Comparison of ENCODE assay signal across 8 cellular contexts in genomic region chr9:111597852-111598729, GRCh38. TPM values are rescaled to one million over a fixed set of nuclear protein-coding genes. Genes with fewer than 3 reads are reported as not detected.
DNase-seq lines count a peak whose midpoint lies in the region; ATAC-seq and TF ChIP-seq lines count a peak whose summit lies in the region.

No MANE protein-coding gene starts in this region.

- H3K4me3 ChIP-seq in heart left ventricle (peak overlapping the region; percentile 68 to 92 (median 76)), parathyroid adenoma (ENCODE audit: low read depth, low read length) (peak overlapping the region; percentile 57), aorta (ENCODE audit: low read length in 2 of 2) (peak overlapping the region; percentile 62 to 84)

- no peak for TF ChIP-seq POLR2A in heart left ventricle (IDR thresholded peaks at IDR 0.05)

- H3K79me2 ChIP-seq in parathyroid adenoma, result no peaks in the 10 kb centered on the region

- H3K36me3 ChIP-seq in heart left ventricle (peaks cover 0 to 42% (median 32%) of the 10 kb centered on the region in 9 donors), parathyroid adenoma (ENCODE audit: control insufficient read depth, insufficient read depth, low read length) (no peaks in the 10 kb centered on the region), aorta (ENCODE audit: control insufficient read depth in 1 of 2, insufficient read depth in 2 of 2, low read length in 1 of 2) (peaks cover 0 to 2% of the 10 kb centered on the region in 2 donors)

- H3K27ac ChIP-seq in heart left ventricle (peak overlapping the region in 11 of 12 donors; percentile 74 to 93 (median 88)), parathyroid adenoma (peak overlapping the region; percentile 78), aorta (ENCODE audit: low read depth in 1 of 2, low read length in 2 of 2) (no peak overlapping the region)

- H3K9me3 Mint-ChIP-seq in activated naive CD8-positive, alpha-beta T cell (ENCODE audit: low read depth), result no peaks in the 10 kb centered on the region

- H3K36me3 Mint-ChIP-seq in activated naive CD8-positive, alpha-beta T cell, result no peaks in the 10 kb centered on the region

- no peaks in the 10 kb centered on the region for H3K27me3 ChIP-seq in heart left ventricle
- H3K27me3 ChIP-seq in parathyroid adenoma (ENCODE audit: control insufficient read depth, insufficient read depth, low read length), result no peaks in the 10 kb centered on the region
- H3K27me3 ChIP-seq in aorta (ENCODE audit: control insufficient read depth in 1 of 2, insufficient read depth in 2 of 2, low read length in 1 of 2), result no peaks in the 10 kb centered on the region

- peaks cover 0 to 29% (median 2%) of the 10 kb centered on the region in 12 donors for H3K4me1 ChIP-seq in heart left ventricle
- no peaks in the 10 kb centered on the region for H3K4me1 ChIP-seq in parathyroid adenoma
- no peaks in the 10 kb centered on the region for H3K4me1 ChIP-seq in aorta (ENCODE audit: control insufficient read depth in 1 of 2, insufficient read depth in 2 of 2, low read length in 2 of 2)

- peaks cover 20% of the 10 kb centered on the region for H3K27me3 Mint-ChIP-seq in activated naive CD8-positive, alpha-beta T cell

- DNase-seq in AG09319 (ENCODE audit: extremely low read depth, low read depth) (peak; percentile 39), HuH-7.5 (ENCODE audit: low spot score) (peak; percentile 61), SK-N-DZ (ENCODE audit: low spot score) (peak; percentile 66), heart left ventricle (peak; percentile 52 to 79 (median 66)), aorta (peak; percentile 66 to 84)

- peak overlapping the region; percentile 89 for H3K4me3 Mint-ChIP-seq in activated naive CD8-positive, alpha-beta T cell

- peaks cover 20% of the 10 kb centered on the region for H3K4me1 Mint-ChIP-seq in activated naive CD8-positive, alpha-beta T cell (ENCODE audit: low read depth)

- peak; percentile 70 for TF ChIP-seq CTCF in AG09319 (IDR thresholded peaks at IDR 0.05; ENCODE audit: low read depth, low read length)
- peak; percentile 40 to 73 (median 62) for TF ChIP-seq CTCF in heart left ventricle (IDR thresholded peaks at IDR 0.05)
- peak; percentile 74 for TF ChIP-seq CTCF in parathyroid adenoma (IDR thresholded peaks at IDR 0.05)

- intact Hi-C loops in heart left ventricle (cut with DNase I) (loop anchor here in 4 of 10 donors (2.0 to 10.0 kb wide), 8 partner anchors 33 to 485 kb away; partner anchors contain the start of genes DNAJC25 (in 3 of the 4) and UGCG (in 1 of the 4)), aorta (cut with DNase I) (loop anchor here (2.0 to 10.0 kb wide), 4 partner anchors 65 to 474 kb away; no protein-coding TSS in a partner anchor)

- 1 to 2% (median 2%) methylated on average over 38 to 41 of the region's 41 CpGs for whole genome bisulfite sequencing in heart left ventricle, 4 donors
- WGBS in aorta, 2 donors, result 1% methylated on average over 41 of the region's 41 CpGs

- peak; percentile 51 for ATAC-seq in GM18909 (IDR thresholded peaks at IDR 0.05; ENCODE audit: poor library complexity, unreplicated experiment)
- ATAC-seq in heart left ventricle, result peak; percentile 48 to 66 (median 56)
- peak; percentile 49 for ATAC-seq in aorta (ENCODE audit: low FRiP score)

- H3K27ac Mint-ChIP-seq in activated naive CD8-positive, alpha-beta T cell, result no peak overlapping the region

- H3K9me3 ChIP-seq in heart left ventricle (no peaks in the 10 kb centered on the region), parathyroid adenoma (ENCODE audit: control insufficient read depth, low read length) (no peaks in the 10 kb centered on the region), aorta (ENCODE audit: control insufficient read depth, low read length) (no peaks in the 10 kb centered on the region)

- no peak overlapping the region for H3K9ac ChIP-seq in parathyroid adenoma

- peak overlapping the region; percentile 86 for H3K4me2 ChIP-seq in parathyroid adenoma (ENCODE audit: low read length)

- H2AFZ ChIP-seq in parathyroid adenoma, result peak overlapping the region; percentile 96

RNA-seq across cellular contexts. Expression of gene PTGR1, which starts 1.4 kb away (rescaled TPM):
- 27.1 and 31.5 TPM in 2 replicates for polyA plus RNA-seq in SK-N-DZ (2014; cell fraction: cytosol; rRNA removed)
- 11.5 and 17.0 TPM in 2 replicates for polyA plus RNA-seq in SK-N-DZ (2014; cell fraction: nucleus; rRNA removed)
- total RNA-seq in heart left ventricle (10 to 100 TPM; 17.3 to 51.9 (median 41.9) TPM), aorta (10 to 100 TPM; 18.2 to 43.1 TPM)
- polyA plus RNA-seq in heart left ventricle (10 to 100 TPM; 12.7 to 30.1 TPM), aorta (100 to 1,000 TPM in 1 of 2 donors, 10 to 100 TPM in 1; 35.9 to 138 TPM)

RNA-seq across cellular contexts. Expression of gene DNAJC25, which starts 33.0 kb away (rescaled TPM):
- polyA plus RNA-seq in SK-N-DZ (2014; cell fraction: cytosol; rRNA removed), result 10.2 and 10.4 TPM in 2 replicates
- 8.7 and 11.6 TPM in 2 replicates for polyA plus RNA-seq in SK-N-DZ (2014; cell fraction: nucleus; rRNA removed)
- total RNA-seq in heart left ventricle (1 to 10 TPM; 3.9 to 7.3 (median 5.0) TPM), aorta (1 to 10 TPM; 5.6 to 6.0 TPM)
- polyA plus RNA-seq in heart left ventricle (1 to 10 TPM; 3.8 to 8.2 TPM), aorta (1 to 10 TPM; 5.0 to 5.1 TPM)

Comparison
In these comparisons a context has a peak if more than half of its experiments do, and no peak if none do; other contexts are left out.
1. H3K27ac ChIP-seq: peak in heart left ventricle (11 of 12) and parathyroid adenoma (single experiment); none in aorta (0 of 2).
2. Peak in every context shown above with its lines, with median percentiles within 50 percentile points of each other: DNase-seq, CTCF ChIP-seq, ATAC-seq and H3K4me3 ChIP-seq.